In the genomic region with DNA sequence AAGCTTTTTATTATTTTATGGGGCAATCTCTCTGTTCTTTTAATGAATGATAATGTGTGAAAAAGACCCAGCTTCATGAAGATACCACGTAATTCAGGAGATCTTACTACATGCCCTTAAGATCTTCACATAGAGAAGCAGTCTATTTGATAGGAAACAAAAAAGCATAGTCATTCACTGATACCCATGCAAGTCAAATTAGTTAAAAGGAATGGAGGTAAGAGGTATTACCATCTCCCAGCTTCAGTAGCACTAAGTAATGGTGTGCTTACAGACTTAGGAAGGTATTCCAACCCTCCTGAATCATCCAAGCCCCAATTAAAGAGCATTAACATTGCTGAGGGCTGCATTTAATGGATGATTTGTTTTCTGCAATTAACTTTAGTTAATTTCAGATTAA, we compare ENCODE assay signal across 15 cellular contexts.
DNase-seq lines count a peak whose midpoint lies in the region; ATAC-seq and TF ChIP-seq lines count a peak whose summit lies in the region.
"Had no signal": no experiment of that assay in that cellular context is flagged by ENCODE, and none has a peak within 500 bp of the region (broad histone marks: within the 10 kb centered on the region; RNA-seq: fewer than 3 reads in every experiment).

No MANE protein-coding gene starts in this region.

- H3K36me3 Mint-ChIP-seq in naive thymus-derived CD4-positive, alpha-beta T cell, result peaks cover 5 to 23% (median 9%) of the 10 kb centered on the region in 5 donors

- CTCF ChIA-PET in naive thymus-derived CD4-positive, alpha-beta T cell (lab: Charles Lee), result interaction anchor here (1.6 kb wide), 1 partner anchor 582 kb away, joined by 5 read pairs; no protein-coding TSS in a partner anchor

- TF ChIP-seq POLR2A in esophagus muscularis mucosa (IDR thresholded peaks at IDR 0.05; ENCODE audit: low read depth), result no peak
- TF ChIP-seq POLR2A in uterus (IDR thresholded peaks at IDR 0.05), result no peak

- H3K27ac ChIP-seq in esophagus muscularis mucosa (replicated peaks in 1 of 4) (peak overlapping the region; percentile 77 to 83 (median 80)), uterus (peak overlapping the region; percentile 83 to 85)
- no peak overlapping the region for H3K27ac ChIP-seq in naive thymus-derived CD4-positive, alpha-beta T cell (ENCODE audit: low read depth, low read length)

- ATAC-seq in Right ventricle myocardium superior (ENCODE audit: poor library complexity) (peak; percentile 24), omental fat pad (ENCODE audit: low FRiP score) (peak; percentile 68), SK-N-SH treated with all-trans-retinoic acid at 6 μM for 48 hours (no peak)
- no peak for ATAC-seq in naive thymus-derived CD4-positive, alpha-beta T cell

- H3K4me3 ChIP-seq in esophagus muscularis mucosa (peak overlapping the region in 1 of 4 donors; percentile 12), uterus (no peak overlapping the region)
- no peak overlapping the region for H3K4me3 ChIP-seq in naive thymus-derived CD4-positive, alpha-beta T cell (ENCODE audit: low read length)
- H3K4me3 ChIP-seq: skin epidermis had no signal

- H3K4me3 Mint-ChIP-seq in naive thymus-derived CD4-positive, alpha-beta T cell, result no peak overlapping the region
- H3K4me3 Mint-ChIP-seq: activated naive CD8-positive, alpha-beta T cell treated with anti-CD3 and anti-CD28 coated beads for 36 hours had no signal

- no peaks in the 10 kb centered on the region for H3K9me3 Mint-ChIP-seq in naive thymus-derived CD4-positive, alpha-beta T cell
- H3K9me3 Mint-ChIP-seq: activated naive CD8-positive, alpha-beta T cell treated with anti-CD3 and anti-CD28 coated beads for 36 hours had no signal

- H3K27ac Mint-ChIP-seq in naive thymus-derived CD4-positive, alpha-beta T cell, result no peak overlapping the region

- peaks cover 0 to 40% (median 19%) of the 10 kb centered on the region in 4 donors for H3K36me3 ChIP-seq in esophagus muscularis mucosa
- H3K36me3 ChIP-seq in uterus, result no peaks in the 10 kb centered on the region
- peaks cover 4 to 32% (median 16%) of the 10 kb centered on the region in 3 experiments for H3K36me3 ChIP-seq in naive thymus-derived CD4-positive, alpha-beta T cell (ENCODE audit: control insufficient read depth in 2 of 3, insufficient read depth in 3 of 3, low read length in 3 of 3)

- TF ChIP-seq EP300 in esophagus muscularis mucosa (IDR thresholded peaks at IDR 0.05), result no peak

- POLR2A ChIA-PET in naive thymus-derived CD4-positive, alpha-beta T cell (lab: Charles Lee), result no interaction called here

- H3K4me1 Mint-ChIP-seq in naive thymus-derived CD4-positive, alpha-beta T cell, result peaks cover 0 to 15% (median 0%) of the 10 kb centered on the region in 7 donors

- no peaks in the 10 kb centered on the region for H3K27me3 ChIP-seq in esophagus muscularis mucosa
- no peaks in the 10 kb centered on the region for H3K27me3 ChIP-seq in uterus
- no peaks in the 10 kb centered on the region for H3K27me3 ChIP-seq in naive thymus-derived CD4-positive, alpha-beta T cell (ENCODE audit: control insufficient read depth in 2 of 2, insufficient read depth in 2 of 2, low read length in 2 of 2)

- H3K9me3 ChIP-seq in esophagus muscularis mucosa (no peaks in the 10 kb centered on the region), uterus (no peaks in the 10 kb centered on the region)
- H3K9me3 ChIP-seq in naive thymus-derived CD4-positive, alpha-beta T cell (ENCODE audit: control insufficient read depth in 2 of 3, low read length in 3 of 3), result no peaks in the 10 kb centered on the region

- no peak for DNase-seq in Right ventricle myocardium superior
- DNase-seq in cardiac septum (ENCODE audit: low spot score), result no peak
- no peak for DNase-seq in esophagus muscularis mucosa (ENCODE audit: extremely low spot score)
- no peak for DNase-seq in omental fat pad (ENCODE audit: low spot score)
- DNase-seq in uterus, result no peak
- DNase-seq in AML-193 (lab: John Stamatoyannopoulos, UW), result no peak
- no peak for DNase-seq in naive thymus-derived CD4-positive, alpha-beta T cell
- DNase-seq: 8988T; activated CD8-positive, alpha-beta memory T cell treated with anti-CD3 and anti-CD28 coated beads, Interleukin-2, amount 50 U/mL, for 48 hours; activated naive CD8-positive, alpha-beta T cell treated with anti-CD3 and anti-CD28 coated beads for 36 hours; COR-L47; cortex of kidney; H7 had no signal

- no peaks in the 10 kb centered on the region for H3K27me3 Mint-ChIP-seq in naive thymus-derived CD4-positive, alpha-beta T cell
- H3K27me3 Mint-ChIP-seq: activated naive CD8-positive, alpha-beta T cell treated with anti-CD3 and anti-CD28 coated beads for 36 hours had no signal

- intact Hi-C loops in Right ventricle myocardium superior (cut with DNase I), result no loop called here
- intact Hi-C loops in cardiac septum (cut with DNase I), result no loop called here
- intact Hi-C loops in esophagus muscularis mucosa (cut with DNase I), result no loop called here
- intact Hi-C loops in uterus (cut with DNase I; ENCODE audit: low total_unique reads), result no loop called here
- intact Hi-C loops in naive thymus-derived CD4-positive, alpha-beta T cell (cut with micrococcal nuclease), result no loop called here

- 31% methylated on average over 1 of the region's 1 CpG for WGBS in esophagus muscularis mucosa

- H3K4me1 ChIP-seq in esophagus muscularis mucosa (peaks cover 41 to 72% (median 69%) of the 10 kb centered on the region in 4 donors), uterus (peaks cover 9 to 19% of the 10 kb centered on the region in 2 donors)
- no peaks in the 10 kb centered on the region for H3K4me1 ChIP-seq in naive thymus-derived CD4-positive, alpha-beta T cell (ENCODE audit: control insufficient read depth in 2 of 2, insufficient read depth in 2 of 2, low read length in 2 of 2)

- TF ChIP-seq CTCF in esophagus muscularis mucosa (IDR thresholded peaks at IDR 0.05), result no peak
- no peak for TF ChIP-seq CTCF in omental fat pad (IDR thresholded peaks at IDR 0.05)
- no peak for TF ChIP-seq CTCF in uterus (IDR thresholded peaks at IDR 0.05)

TF ChIP-seq in SK-N-SH treated with all-trans-retinoic acid at 6 μM for 48 hours, 23 proteins besides CTCF, POLR2A, EP300 and RAD21:
- TF ChIP-seq ZFP3 (CRISPR knock-in tag; IDR thresholded peaks at IDR 0.05) (no peak), ARNTL (CRISPR knock-in tag; IDR thresholded peaks at IDR 0.05; ENCODE audit: borderline replicate concordance, low read depth) (no peak), ESRRG (CRISPR knock-in tag; IDR thresholded peaks at IDR 0.05) (no peak), CSDC2 (CRISPR knock-in tag; IDR thresholded peaks at IDR 0.05) (no peak), ZC3H10 (CRISPR knock-in tag; IDR thresholded peaks at IDR 0.05) (no peak), PPARA (CRISPR knock-in tag; IDR thresholded peaks at IDR 0.05; ENCODE audit: borderline replicate concordance) (no peak), BACH2 (CRISPR knock-in tag; IDR thresholded peaks at IDR 0.05; ENCODE audit: borderline replicate concordance) (no peak), TCF4 (CRISPR knock-in tag; IDR thresholded peaks at IDR 0.05; ENCODE audit: borderline replicate concordance) (no peak), ZNF70 (CRISPR knock-in tag; IDR thresholded peaks at IDR 0.05) (no peak), RARB (CRISPR knock-in tag; IDR thresholded peaks at IDR 0.05) (no peak), GLIS3 (CRISPR knock-in tag; IDR thresholded peaks at IDR 0.05) (no peak), ZFP30 (CRISPR knock-in tag; IDR thresholded peaks at IDR 0.05) (no peak), ZNF8 (CRISPR knock-in tag; IDR thresholded peaks at IDR 0.05) (no peak), ZNF565 (CRISPR knock-in tag; conservative IDR thresholded peaks at IDR 0.05; ENCODE audit: low read depth) (no peak), TOX (CRISPR knock-in tag; IDR thresholded peaks at IDR 0.05; ENCODE audit: borderline replicate concordance) (no peak), OSR1 (CRISPR knock-in tag; IDR thresholded peaks at IDR 0.05) (no peak)
- TF ChIP-seq, protein P1, sequence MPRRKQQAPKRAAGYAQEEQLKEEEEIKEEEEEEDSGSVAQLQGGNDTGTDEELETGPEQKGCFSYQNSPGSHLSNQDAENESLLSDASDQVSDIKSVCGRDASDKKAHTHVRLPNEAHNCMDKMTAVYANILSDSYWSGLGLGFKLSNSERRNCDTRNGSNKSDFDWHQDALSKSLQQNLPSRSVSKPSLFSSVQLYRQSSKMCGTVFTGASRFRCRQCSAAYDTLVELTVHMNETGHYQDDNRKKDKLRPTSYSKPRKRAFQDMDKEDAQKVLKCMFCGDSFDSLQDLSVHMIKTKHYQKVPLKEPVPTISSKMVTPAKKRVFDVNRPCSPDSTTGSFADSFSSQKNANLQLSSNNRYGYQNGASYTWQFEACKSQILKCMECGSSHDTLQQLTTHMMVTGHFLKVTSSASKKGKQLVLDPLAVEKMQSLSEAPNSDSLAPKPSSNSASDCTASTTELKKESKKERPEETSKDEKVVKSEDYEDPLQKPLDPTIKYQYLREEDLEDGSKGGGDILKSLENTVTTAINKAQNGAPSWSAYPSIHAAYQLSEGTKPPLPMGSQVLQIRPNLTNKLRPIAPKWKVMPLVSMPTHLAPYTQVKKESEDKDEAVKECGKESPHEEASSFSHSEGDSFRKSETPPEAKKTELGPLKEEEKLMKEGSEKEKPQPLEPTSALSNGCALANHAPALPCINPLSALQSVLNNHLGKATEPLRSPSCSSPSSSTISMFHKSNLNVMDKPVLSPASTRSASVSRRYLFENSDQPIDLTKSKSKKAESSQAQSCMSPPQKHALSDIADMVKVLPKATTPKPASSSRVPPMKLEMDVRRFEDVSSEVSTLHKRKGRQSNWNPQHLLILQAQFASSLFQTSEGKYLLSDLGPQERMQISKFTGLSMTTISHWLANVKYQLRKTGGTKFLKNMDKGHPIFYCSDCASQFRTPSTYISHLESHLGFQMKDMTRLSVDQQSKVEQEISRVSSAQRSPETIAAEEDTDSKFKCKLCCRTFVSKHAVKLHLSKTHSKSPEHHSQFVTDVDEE (CRISPR knock-in tag; IDR thresholded peaks at IDR 0.05), result no peak
- TF ChIP-seq, protein P2, sequence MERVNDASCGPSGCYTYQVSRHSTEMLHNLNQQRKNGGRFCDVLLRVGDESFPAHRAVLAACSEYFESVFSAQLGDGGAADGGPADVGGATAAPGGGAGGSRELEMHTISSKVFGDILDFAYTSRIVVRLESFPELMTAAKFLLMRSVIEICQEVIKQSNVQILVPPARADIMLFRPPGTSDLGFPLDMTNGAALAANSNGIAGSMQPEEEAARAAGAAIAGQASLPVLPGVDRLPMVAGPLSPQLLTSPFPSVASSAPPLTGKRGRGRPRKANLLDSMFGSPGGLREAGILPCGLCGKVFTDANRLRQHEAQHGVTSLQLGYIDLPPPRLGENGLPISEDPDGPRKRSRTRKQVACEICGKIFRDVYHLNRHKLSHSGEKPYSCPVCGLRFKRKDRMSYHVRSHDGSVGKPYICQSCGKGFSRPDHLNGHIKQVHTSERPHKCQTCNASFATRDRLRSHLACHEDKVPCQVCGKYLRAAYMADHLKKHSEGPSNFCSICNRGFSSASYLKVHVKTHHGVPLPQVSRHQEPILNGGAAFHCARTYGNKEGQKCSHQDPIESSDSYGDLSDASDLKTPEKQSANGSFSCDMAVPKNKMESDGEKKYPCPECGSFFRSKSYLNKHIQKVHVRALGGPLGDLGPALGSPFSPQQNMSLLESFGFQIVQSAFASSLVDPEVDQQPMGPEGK (CRISPR knock-in tag; IDR thresholded peaks at IDR 0.05; ENCODE audit: borderline replicate concordance), result no peak

Comparison
In these comparisons a context has a peak if more than half of its experiments do, and no peak if none do; other contexts are left out.
1. ATAC-seq: peak in Right ventricle myocardium superior (single experiment) and omental fat pad (single experiment); none in SK-N-SH treated with all-trans-retinoic acid at 6 μM for 48 hours (single experiment) and naive thymus-derived CD4-positive, alpha-beta T cell (single experiment).